In genomic region chr7:106891545-106892410, GRCh38 we compare ENCODE assay signal across 1 cellular context.
TF ChIP-seq lines count a peak whose summit lies in the region.

No MANE protein-coding gene starts in this region.

TF ChIP-seq in GM23338, 12 proteins besides CTCF, POLR2A, EP300 and RAD21 (continued from another document):
- TF ChIP-seq ZNF462 (CRISPR knock-in tag; IDR thresholded peaks at IDR 0.05): no peak
- TF ChIP-seq EZH2phosphoT487 (IDR thresholded peaks at IDR 0.05; ENCODE audit: unreplicated experiment): no peak
- no peak for TF ChIP-seq EZH2 (IDR thresholded peaks at IDR 0.05; ENCODE audit: low read depth, unreplicated experiment)
- TF ChIP-seq ZNF114 (CRISPR knock-in tag; IDR thresholded peaks at IDR 0.05): no peak
- no peak for TF ChIP-seq POLR2AphosphoS5 (IDR thresholded peaks at IDR 0.05; ENCODE audit: low read depth)
- TF ChIP-seq JUNB (IDR thresholded peaks at IDR 0.05; ENCODE audit: unreplicated experiment): no peak
- TF ChIP-seq ZNF331 (CRISPR knock-in tag; IDR thresholded peaks at IDR 0.05; ENCODE audit: low read depth): no peak
- no peak for TF ChIP-seq REST (IDR thresholded peaks at IDR 0.05; ENCODE audit: unreplicated experiment)
- TF ChIP-seq STAT1 (IDR thresholded peaks at IDR 0.05; ENCODE audit: unreplicated experiment): no peak
